In the genomic region with DNA sequence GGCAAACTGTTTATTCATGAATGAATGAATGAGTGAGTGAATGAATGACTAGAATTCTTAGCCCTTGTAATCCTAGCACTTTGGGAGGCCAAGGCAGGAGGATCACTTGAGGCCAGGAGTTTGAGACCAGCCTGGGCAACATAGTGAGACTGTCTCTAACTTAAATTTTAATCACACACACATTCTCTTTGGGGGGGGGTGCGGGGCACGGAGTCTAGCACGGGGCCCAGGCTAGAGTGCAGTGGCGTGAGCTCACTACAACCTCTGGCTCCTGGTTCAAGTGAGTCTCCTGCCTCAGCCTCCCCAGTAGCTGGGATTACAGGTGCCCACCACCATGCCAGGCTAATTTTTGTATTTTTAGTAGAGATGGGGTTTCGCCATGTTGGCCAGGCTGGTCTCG, we compare ENCODE assay signal across 6 cellular contexts. TPM values are rescaled to one million over a fixed set of nuclear protein-coding genes. Genes with fewer than 3 reads are reported as not detected.
"Had no signal": no experiment of that assay in that cellular context is flagged by ENCODE, and none has a peak within 500 bp of the region (broad histone marks: within the 10 kb centered on the region; RNA-seq: fewer than 3 reads in every experiment).

No MANE protein-coding gene starts in this region.

RNA-seq across cellular contexts. Expression of gene SPDYE2B, which starts 40.5 kb away (rescaled TPM):
- total RNA-seq: M059J, PC-3, Peyer's patch, Right ventricle myocardium superior, SJSA1 had no signal
- polyA plus RNA-seq: SK-N-SH had no signal
